23 cellular contexts compared by ENCODE assay signal in the genomic region with DNA sequence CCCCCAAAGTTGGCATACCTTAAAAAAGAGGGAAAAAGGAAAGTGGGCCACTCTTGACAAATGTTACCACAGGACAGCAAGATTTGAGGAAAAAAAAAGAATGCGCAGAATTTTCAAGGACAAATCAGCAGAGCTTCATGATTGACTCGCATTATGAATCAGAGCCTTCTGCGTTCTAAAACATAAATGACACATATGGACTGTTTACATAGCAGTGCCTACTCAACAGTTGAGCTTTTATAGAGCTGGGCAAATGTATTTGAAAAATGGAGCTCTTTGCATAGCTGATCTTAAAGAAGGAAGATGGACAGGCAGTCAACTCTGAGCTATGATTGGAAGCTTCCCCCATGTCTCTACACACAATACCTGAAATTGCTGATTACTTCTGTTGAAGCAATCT.
"Had no signal": no experiment of that assay in that cellular context is flagged by ENCODE, and none has a peak within 500 bp of the region (broad histone marks: within the 10 kb centered on the region; RNA-seq: fewer than 3 reads in every experiment).

No MANE protein-coding gene starts in this region.

- H3K36me3 ChIP-seq: left ventricle myocardium inferior, pancreas, right atrium auricular region, right lobe of liver, tibial nerve, uterus had no signal

- H3K9me3 ChIP-seq: left ventricle myocardium inferior, mucosa of descending colon, pancreas, right atrium auricular region, right lobe of liver, tibial nerve, uterus had no signal

- H3K4me3 ChIP-seq: left ventricle myocardium inferior, lung, mucosa of descending colon, pancreas, right atrium auricular region, right lobe of liver, smooth muscle cell, tibial nerve, uterus had no signal

- ATAC-seq: mucosa of descending colon; naive thymus-derived CD4-positive, alpha-beta T cell; natural killer cell treated with Interleukin-12 subunit alpha and Interleukin-12 subunit beta and Interleukin-15 and Interleukin-18, amount 100 ng/mL, for 72 hours; pancreas; right lobe of liver; stimulated activated memory B cell treated with anti-CD40 and anti-IgM and Interleukin-4, amounts not matched to agents 10 μg/mL and 1 μg/mL and 100 μg/mL, for 72 hours; stimulated activated naive CD8-positive, alpha-beta T cell treated with anti-CD3 and anti-CD28 coated beads, Interleukin-15, amount 100 ng/mL, for 72 hours had no signal

- H3K27ac ChIP-seq: left ventricle myocardium inferior, pancreas, right atrium auricular region, right lobe of liver, tibial nerve, uterus had no signal

- DNase-seq: hypothalamus; immature natural killer cell; islet precursor cell; left ventricle myocardium inferior; midbrain; mucosa of descending colon; naive thymus-derived CD4-positive, alpha-beta T cell; pancreas; right lobe of liver; stimulated activated CD4-positive, alpha-beta T cell treated with anti-CD3 and anti-CD28 coated beads, Interleukin-1b, Interleukin-23, amount 100 ng/mL, for 48 hours; stimulated activated CD4-positive, alpha-beta T cell treated with anti-CD3 and anti-CD28 coated beads, Interleukin-2, amount 100 ng/mL, for 48 hours; stimulated activated CD4-positive, alpha-beta T cell treated with anti-CD3 and anti-CD28 coated beads, Interleukin-4, amount 100 ng/mL, for 4 hours; stimulated activated CD8-positive, alpha-beta memory T cell treated with anti-CD3 and anti-CD28 coated beads, Interleukin-4, amount 100 ng/mL, for 48 hours; stimulated activated naive CD4-positive, alpha-beta T cell treated with Interleukin-2 at 50 U/mL for 16 hours; stimulated activated naive CD8-positive, alpha-beta T cell treated with anti-CD3 and anti-CD28 coated beads, Interleukin-15, amount 100 ng/mL, for 72 hours; substantia nigra; uterus had no signal

- H3K4me1 ChIP-seq: left ventricle myocardium inferior, pancreas, right atrium auricular region, right lobe of liver, tibial nerve, uterus had no signal

- H3K27me3 ChIP-seq: pancreas, right atrium auricular region, right lobe of liver, tibial nerve, uterus had no signal
